ENCODE assay signal across 13 cellular contexts in the genomic region with DNA sequence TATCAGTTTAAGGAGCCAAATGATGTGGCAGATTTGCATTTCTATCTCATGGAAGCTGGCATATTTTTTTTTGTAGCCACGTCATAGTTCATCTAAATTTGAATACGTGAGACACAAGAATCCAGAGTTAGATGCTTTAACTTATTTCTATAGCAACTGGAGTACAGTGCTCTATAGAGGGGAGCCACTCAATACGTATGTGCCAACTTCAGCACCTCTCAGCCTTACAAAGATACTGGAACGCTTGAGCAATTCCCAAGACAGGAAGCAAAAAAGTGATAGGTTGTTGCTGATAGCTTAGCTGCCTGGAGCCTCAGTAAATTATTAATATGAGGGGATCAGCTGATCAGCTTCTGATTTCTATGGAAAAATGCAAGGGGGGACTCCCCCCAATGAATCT. TPM values are rescaled to one million over a fixed set of nuclear protein-coding genes. Genes with fewer than 3 reads are reported as not detected.
"Had no signal": no experiment of that assay in that cellular context is flagged by ENCODE, and none has a peak within 500 bp of the region (broad histone marks: within the 10 kb centered on the region; RNA-seq: fewer than 3 reads in every experiment).

No MANE protein-coding gene starts in this region.

- DNase-seq: activated CD4-positive, alpha-beta memory T cell treated with anti-CD3 and anti-CD28 coated beads, Interleukin-2, amount 10 ng/mL, durations not matched to agents 7 days and 5 days; activated CD4-positive, alpha-beta T cell treated with anti-CD3 and anti-CD28 coated beads for 4 hours; activated gamma-delta T cell; activated T-cell treated with anti-CD3 and anti-CD28 coated beads, Interleukin-2, amount 50 U/mL, for 48 hours; erythroblast; left ventricle myocardium superior; nephron progenitor cell; T-helper 17 cell had no signal

- H3K4me3 ChIP-seq: thoracic aorta had no signal

- H3K9me3 Mint-ChIP-seq: stimulated activated effector memory CD8-positive, alpha-beta T cell treated with anti-CD3 and anti-CD28 coated beads, Interleukin-12 subunit alpha, Interleukin-12 subunit beta, amount 100 ng/mL, for 72 hours had no signal

- H3K4me3 Mint-ChIP-seq: activated CD4-positive, alpha-beta memory T cell treated with anti-CD3 and anti-CD28 coated beads, Interleukin-2, amount 10 ng/mL, durations not matched to agents 7 days and 5 days; nephron progenitor cell; stimulated activated effector memory CD8-positive, alpha-beta T cell treated with anti-CD3 and anti-CD28 coated beads, Interleukin-12 subunit alpha, Interleukin-12 subunit beta, amount 100 ng/mL, for 72 hours; T-helper 17 cell; WTC11 had no signal

- H3K27ac ChIP-seq: thoracic aorta had no signal

- H3K4me1 Mint-ChIP-seq: activated CD4-positive, alpha-beta memory T cell treated with anti-CD3 and anti-CD28 coated beads, Interleukin-2, amount 10 ng/mL, durations not matched to agents 7 days and 5 days; stimulated activated effector memory CD8-positive, alpha-beta T cell treated with anti-CD3 and anti-CD28 coated beads, Interleukin-12 subunit alpha, Interleukin-12 subunit beta, amount 100 ng/mL, for 72 hours; T-helper 17 cell had no signal

- ATAC-seq: activated naive CD4-positive, alpha-beta T cell treated with anti-CD3 and anti-CD28 coated beads, Interleukin-2, amount 50 U/mL, for 72 hours; left ventricle myocardium superior; stimulated activated effector memory CD8-positive, alpha-beta T cell treated with anti-CD3 and anti-CD28 coated beads, Interleukin-12 subunit alpha, Interleukin-12 subunit beta, amount 100 ng/mL, for 72 hours; T-helper 17 cell; WTC11 had no signal

- H3K27ac Mint-ChIP-seq: activated CD4-positive, alpha-beta memory T cell treated with anti-CD3 and anti-CD28 coated beads, Interleukin-2, amount 10 ng/mL, durations not matched to agents 7 days and 5 days; activated naive CD4-positive, alpha-beta T cell treated with anti-CD3 and anti-CD28 coated beads, Interleukin-2, amount 50 U/mL, for 72 hours; nephron progenitor cell; stimulated activated effector memory CD8-positive, alpha-beta T cell treated with anti-CD3 and anti-CD28 coated beads, Interleukin-12 subunit alpha, Interleukin-12 subunit beta, amount 100 ng/mL, for 72 hours; T-helper 17 cell had no signal

- H3K36me3 ChIP-seq: thoracic aorta had no signal

- H3K36me3 Mint-ChIP-seq: stimulated activated effector memory CD8-positive, alpha-beta T cell treated with anti-CD3 and anti-CD28 coated beads, Interleukin-12 subunit alpha, Interleukin-12 subunit beta, amount 100 ng/mL, for 72 hours; WTC11 had no signal

- H3K9me3 ChIP-seq: thoracic aorta had no signal

RNA-seq across cellular contexts. Expression of a gene that starts 24.1 kb away (rescaled TPM):
- polyA plus RNA-seq: keratinocyte had no signal
